10 cellular contexts compared by ENCODE assay signal in genomic region chr18:79071037-79071960, GRCh38. TPM values are rescaled to one million over a fixed set of nuclear protein-coding genes. Genes with fewer than 3 reads are reported as not detected.
DNase-seq lines count a peak whose midpoint lies in the region; ATAC-seq and TF ChIP-seq lines count a peak whose summit lies in the region.
"Had no signal": no experiment of that assay in that cellular context is flagged by ENCODE, and none has a peak within 500 bp of the region (broad histone marks: within the 10 kb centered on the region; RNA-seq: fewer than 3 reads in every experiment).

No MANE protein-coding gene starts in this region.

- no peak overlapping the region for H2BK5ac ChIP-seq in H9 (ENCODE audit: insufficient read length, low read length)

- H2AK5ac ChIP-seq in H9 (ENCODE audit: insufficient read length, low read length): no peak overlapping the region

- peak overlapping the region in 8 of 11 experiments; percentile 4 to 99 (median 97); a peak in 13 of 22 replicates for H3K27ac ChIP-seq in BLaER1 treated with 17β-estradiol and CSF1 and Interleukin-3, amounts not matched to agents 10 nM and 100 nM
- H3K27ac ChIP-seq in H9 (ENCODE audit: insufficient read length, low read depth, low read length) (no peak overlapping the region), fibroblast of lung (ENCODE audit: insufficient read depth, low read length) (no peak overlapping the region)

- H3K27me3 Mint-ChIP-seq in H9 (ENCODE audit: low read depth) (peaks cover 22% of the 10 kb centered on the region), T-cell (peaks cover 0 to 3% of the 10 kb centered on the region in 2 donors)

- ATAC-seq in T-cell (replicated peaks in 1 of 4): no peak
- ATAC-seq in GM18505 (IDR thresholded peaks at IDR 0.05; ENCODE audit: unreplicated experiment): no peak
- no peak for ATAC-seq in HG03457 (IDR thresholded peaks at IDR 0.05; ENCODE audit: unreplicated experiment)
- ATAC-seq: right cardiac atrium had no signal

- H3K23me2 ChIP-seq in H9 (ENCODE audit: insufficient read length, low read depth, low read length, poor library complexity, severe bottlenecking): peaks cover 8% of the 10 kb centered on the region

- peaks cover 38 to 67% (median 59%) of the 10 kb centered on the region in 11 experiments for H3K9me3 ChIP-seq in BLaER1 treated with 17β-estradiol and CSF1 and Interleukin-3, amounts not matched to agents 10 nM and 100 nM (replicated peaks in 1 of 11)
- H3K9me3 ChIP-seq in H9 (ENCODE audit: control insufficient read depth, low read depth, low read length) (no peaks in the 10 kb centered on the region), fibroblast of lung (ENCODE audit: control insufficient read depth, insufficient read depth, low read depth, low read length) (no peaks in the 10 kb centered on the region)

- no peak overlapping the region for H3K27ac Mint-ChIP-seq in H9
- peak overlapping the region in 1 of 2 donors; percentile 20 for H3K27ac Mint-ChIP-seq in T-cell

- no peak overlapping the region for H3K4ac ChIP-seq in H9 (ENCODE audit: low read depth, low read length)

- no peak overlapping the region for H2BK15ac ChIP-seq in H9 (ENCODE audit: low read depth, low read length)

- H3K4me3 Mint-ChIP-seq in H9 (peak overlapping the region; percentile 82 to 89; a peak in 4 of 5 replicates), T-cell (peak overlapping the region; percentile 85 to 89 (median 87))

- H4K91ac ChIP-seq in H9 (ENCODE audit: insufficient read length, low read depth, low read length): no peak overlapping the region

- TF ChIP-seq CTCF in H9 (conservative IDR thresholded peaks at IDR 0.05): no peak
- TF ChIP-seq CTCF in fibroblast of lung (conservative IDR thresholded peaks at IDR 0.05 in 1 of 2, IDR thresholded peaks at IDR 0.05 in 1 of 2; ENCODE audit: low read depth in 1 of 2, low read length in 2 of 2): no peak

- H3K14ac ChIP-seq in H9 (ENCODE audit: insufficient read depth, low read length): no peak overlapping the region

- no peak overlapping the region for H3K18ac ChIP-seq in H9 (ENCODE audit: insufficient read length, low read depth, low read length)

- H2AFZ ChIP-seq in H9 (ENCODE audit: low read length) (no peak overlapping the region), fibroblast of lung (ENCODE audit: low read length) (no peak overlapping the region)

- H3K9ac ChIP-seq in BLaER1 treated with 17β-estradiol and CSF1 and Interleukin-3, amounts not matched to agents 10 nM and 100 nM: peak overlapping the region in 3 of 11 experiments; percentile 99 to 100 (median 99); a peak in 5 of 22 replicates
- H3K9ac ChIP-seq in H9 (ENCODE audit: extremely low read depth, insufficient read length, low read length): no peak overlapping the region
- no peak overlapping the region for H3K9ac ChIP-seq in fibroblast of lung (ENCODE audit: insufficient read depth, low read length)

- H2BK12ac ChIP-seq in H9 (ENCODE audit: insufficient read length, low read depth, low read length): no peak overlapping the region

- H3K9me3 Mint-ChIP-seq in H9: peaks cover 49 to 53% of the 10 kb centered on the region in 2 experiments
- peaks cover 0 to 6% (median 0%) of the 10 kb centered on the region in 3 donors for H3K9me3 Mint-ChIP-seq in T-cell

- peaks cover 11 to 22% (median 16%) of the 10 kb centered on the region in 10 experiments; a peak in 19 of 20 replicates for H3K4me1 ChIP-seq in BLaER1 treated with 17β-estradiol and CSF1 and Interleukin-3, amounts not matched to agents 10 nM and 100 nM
- H3K4me1 ChIP-seq in H9 (ENCODE audit: insufficient read depth, low read length) (no peaks in the 10 kb centered on the region), fibroblast of lung (ENCODE audit: control insufficient read depth, extremely low read depth, insufficient read depth, low read length) (no peaks in the 10 kb centered on the region)

- H3K4me1 Mint-ChIP-seq in H9 (peaks cover 4 to 8% of the 10 kb centered on the region in 2 experiments; a peak in 3 of 4 replicates), T-cell (peaks cover 67 to 77% (median 69%) of the 10 kb centered on the region in 3 donors)

- no CpG with 5 or more reads among the region's 5 CpGs for WGBS in H9 (ENCODE audit: extremely low coverage, insufficient read length, low lambda C conversion rate)

- H4K5ac ChIP-seq in H9 (ENCODE audit: insufficient read length, low read depth, low read length): no peak overlapping the region

- H3K27me3 ChIP-seq in BLaER1 treated with 17β-estradiol and CSF1 and Interleukin-3, amounts not matched to agents 10 nM and 100 nM: no peaks in the 10 kb centered on the region
- H3K27me3 ChIP-seq in H9 (ENCODE audit: insufficient read depth, low read length): peaks cover 5% of the 10 kb centered on the region; the same call in 1 of the 2 replicates
- no peaks in the 10 kb centered on the region for H3K27me3 ChIP-seq in fibroblast of lung (ENCODE audit: control insufficient read depth, insufficient read depth, low read length)

- H2BK20ac ChIP-seq in H9 (ENCODE audit: low read depth, low read length, poor library complexity, severe bottlenecking): no peak overlapping the region

- no peak overlapping the region for H4K8ac ChIP-seq in H9 (replicated peaks; ENCODE audit: insufficient read length, low read depth, low read length)

- no peak overlapping the region for H3T11ph ChIP-seq in H9 (ENCODE audit: low read length)

- peak overlapping the region in 6 of 10 experiments; percentile 33 to 99 (median 98); a peak in 9 of 20 replicates for H3K4me3 ChIP-seq in BLaER1 treated with 17β-estradiol and CSF1 and Interleukin-3, amounts not matched to agents 10 nM and 100 nM
- H3K4me3 ChIP-seq in fibroblast of lung (replicated peaks in 1 of 4; ENCODE audit: control extremely low read depth in 1 of 4, insufficient read depth in 1 of 4, low read depth in 3 of 4, low read length in 4 of 4): peak overlapping the region in 2 of 4 experiments; percentile 1 to 91

- H2BK120ac ChIP-seq in H9 (ENCODE audit: low read depth, low read length, poor library complexity, severe bottlenecking): no peak overlapping the region

- H3K23ac ChIP-seq in H9 (ENCODE audit: insufficient read length, low read depth, low read length): no peak overlapping the region

- H3K4me2 ChIP-seq in BLaER1 treated with 17β-estradiol and CSF1 and Interleukin-3, amounts not matched to agents 10 nM and 100 nM: peak overlapping the region; percentile 75 to 96 (median 80); a peak in 19 of 22 replicates
- no peak overlapping the region for H3K4me2 ChIP-seq in H9 (ENCODE audit: insufficient read depth, insufficient read length, low read length)
- H3K4me2 ChIP-seq in fibroblast of lung (ENCODE audit: extremely low read depth, insufficient read depth, low read length): peak overlapping the region; percentile 87

- no peak for DNase-seq in H9
- DNase-seq in T-cell: no peak
- DNase-seq in fibroblast of lung (ENCODE audit: low read depth in 2 of 2): no peak
- no peak for DNase-seq in NCI-H1417 treated with DMSO at 0.1 percent for 48 hours (lab: John Stamatoyannopoulos, UW)
- DNase-seq in NCI-H2081 treated with DMSO at 0.1 percent for 48 hours (lab: John Stamatoyannopoulos, UW): no peak
- DNase-seq: NCI-H2029 treated with DMSO at 0.1 percent for 48 hours, right cardiac atrium had no signal

- no peak for TF ChIP-seq POLR2A in GM18505 (IDR thresholded peaks at IDR 0.05; ENCODE audit: borderline replicate concordance, extremely low read depth, insufficient read depth, insufficient read length)

- no peak overlapping the region for H3K56ac ChIP-seq in H9 (ENCODE audit: insufficient read length, low read depth, low read length)

- peaks cover 0 to 33% (median 23%) of the 10 kb centered on the region in 11 experiments; a peak in 20 of 22 replicates for H3K36me3 ChIP-seq in BLaER1 treated with 17β-estradiol and CSF1 and Interleukin-3, amounts not matched to agents 10 nM and 100 nM
- no peaks in the 10 kb centered on the region for H3K36me3 ChIP-seq in fibroblast of lung (ENCODE audit: control insufficient read depth, insufficient read depth, low read length)

- CTCF ChIA-PET in T-cell (lab: Charles Lee): no interaction called here

- H3K79me1 ChIP-seq in H9 (ENCODE audit: insufficient read depth, low read depth, low read length, poor library complexity, severe bottlenecking): peaks cover 9% of the 10 kb centered on the region

- POLR2A ChIA-PET in T-cell (lab: Charles Lee): interaction anchor here in 1 of 2 donors (0.6 kb wide), 1 partner anchor 22 kb away, joined by 5 read pairs; no protein-coding TSS in a partner anchor

- peaks cover 0 to 24% (median 7%) of the 10 kb centered on the region in 11 experiments; a peak in 8 of 22 replicates for H4K20me1 ChIP-seq in BLaER1 treated with 17β-estradiol and CSF1 and Interleukin-3, amounts not matched to agents 10 nM and 100 nM
- H4K20me1 ChIP-seq in H9 (ENCODE audit: control insufficient read depth, insufficient read depth, insufficient read length): no peaks in the 10 kb centered on the region
- H4K20me1 ChIP-seq in fibroblast of lung (ENCODE audit: control insufficient read depth, extremely low read depth, insufficient read depth, low read length): no peaks in the 10 kb centered on the region

- H3K36me3 Mint-ChIP-seq in H9 (ENCODE audit: insufficient read depth in 1 of 3, low read depth in 3 of 3): peaks cover 34 to 49% (median 38%) of the 10 kb centered on the region in 3 experiments
- H3K36me3 Mint-ChIP-seq in T-cell: peaks cover 24% of the 10 kb centered on the region

- H3K79me2 ChIP-seq in H9 (ENCODE audit: insufficient read depth, low read length) (peaks cover 17% of the 10 kb centered on the region; the same call in 1 of the 2 replicates), fibroblast of lung (ENCODE audit: control insufficient read depth, insufficient read depth, low read length) (peaks cover 21% of the 10 kb centered on the region)

RNA-seq across cellular contexts. Expression of gene ATP9B, which starts 2.1 kb away (rescaled TPM):
- 19.1 and 20.9 TPM in 2 replicates for total RNA-seq in H9 (2021)
- total RNA-seq in T-cell: 10 to 100 TPM; 54.1 to 95.2 (median 65.4) TPM
- 27.7 and 28.0 TPM in 2 replicates for total RNA-seq in fibroblast of lung
- 10.5 and 11.2 TPM in 2 replicates for polyA plus RNA-seq in fibroblast of lung
- polyA plus RNA-seq in fibroblast of lung (2012): 7.5 and 8.6 TPM in 2 replicates
- polyA minus RNA-seq in fibroblast of lung (ENCODE audit: low replicate concordance): 34.8 and 83.5 TPM in 2 replicates

Comparison
In these comparisons a context has a peak if more than half of its experiments do, and no peak if none do; other contexts are left out.
1. H3K27ac ChIP-seq: peak in BLaER1 treated with 17β-estradiol and CSF1 and Interleukin-3, amounts not matched to agents 10 nM and 100 nM (8 of 11); none in H9 (single experiment) and fibroblast of lung (single experiment).